Comparison of ENCODE assay signal across 14 cellular contexts in the genomic region with DNA sequence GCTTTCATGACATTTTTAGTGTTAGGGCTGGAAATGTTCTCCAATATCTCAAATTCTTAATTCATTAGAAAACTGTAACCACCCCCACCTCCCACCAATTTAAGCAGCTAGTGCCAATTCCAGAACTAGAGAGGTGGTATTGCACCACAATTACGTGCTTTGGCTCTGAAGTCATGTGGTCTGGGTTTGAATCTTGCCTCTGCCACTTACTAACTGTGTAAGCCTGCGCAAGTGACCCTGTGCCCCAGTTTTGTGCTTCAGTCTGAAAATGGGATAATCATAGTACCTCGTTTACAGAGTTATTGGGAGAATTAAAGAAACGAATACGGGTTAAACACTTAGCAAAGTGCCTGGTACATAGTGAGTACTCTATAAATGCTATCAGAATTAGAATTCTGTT. TPM values are rescaled to one million over a fixed set of nuclear protein-coding genes. Genes with fewer than 3 reads are reported as not detected.
DNase-seq lines count a peak whose midpoint lies in the region; ATAC-seq and TF ChIP-seq lines count a peak whose summit lies in the region.
"Had no signal": no experiment of that assay in that cellular context is flagged by ENCODE, and none has a peak within 500 bp of the region (broad histone marks: within the 10 kb centered on the region; RNA-seq: fewer than 3 reads in every experiment).

No MANE protein-coding gene starts in this region.

- ATAC-seq in IMR-90 (ENCODE audit: low read depth) = no peak
- ATAC-seq in GM18861 (IDR thresholded peaks at IDR 0.05; ENCODE audit: unreplicated experiment) = no peak
- ATAC-seq: HepG2 had no signal

- intact Hi-C loops in IMR-90 (cut with micrococcal nuclease) = no loop called here
- intact Hi-C loops in uterus (cut with DNase I; ENCODE audit: low total_unique reads) = no loop called here

- no peak overlapping the region for H4K8ac ChIP-seq in IMR-90 (ENCODE audit: low read depth in 2 of 2, low read length in 2 of 2)

- H3K14ac ChIP-seq in IMR-90 (replicated peaks; ENCODE audit: low read depth, low read length) = no peak overlapping the region

- H4K91ac ChIP-seq in IMR-90 (ENCODE audit: insufficient read depth, low read depth, low read length) = no peak overlapping the region

- no peak overlapping the region for H3K4me3 ChIP-seq in IMR-90 (ENCODE audit: insufficient read depth, low read depth, low read length)
- no peak overlapping the region for H3K4me3 ChIP-seq in NB4 (ENCODE audit: low read depth, low read length)
- H3K4me3 ChIP-seq in fibroblast of villous mesenchyme (ENCODE audit: low read depth, low read length) = no peak overlapping the region
- H3K4me3 ChIP-seq in uterus = no peak overlapping the region

- H4K5ac ChIP-seq in IMR-90 (ENCODE audit: low read depth, low read length) = no peak overlapping the region

- H3K27ac Mint-ChIP-seq in activated CD4-positive, alpha-beta memory T cell treated with anti-CD3 and anti-CD28 coated beads, Interleukin-2, amount 10 ng/mL, durations not matched to agents 7 days and 5 days = no peak overlapping the region
- H3K27ac Mint-ChIP-seq: CD4-positive, alpha-beta T cell; H9 had no signal

- dilution Hi-C loops in IMR-90 (cut with HindIII; ENCODE audit: low sequenced_read_pairs, unreplicated experiment) = no loop called here

- H3K9me3 Mint-ChIP-seq in activated CD4-positive, alpha-beta memory T cell treated with anti-CD3 and anti-CD28 coated beads, Interleukin-2, amount 10 ng/mL, durations not matched to agents 7 days and 5 days = no peaks in the 10 kb centered on the region
- H3K9me3 Mint-ChIP-seq: CD4-positive, alpha-beta T cell; H9 had no signal

- TF ChIP-seq POLR2A in IMR-90 (IDR thresholded peaks at IDR 0.05; ENCODE audit: low read depth, low read length) (no peak), NB4 (IDR thresholded peaks at IDR 0.05; ENCODE audit: extremely low read depth, insufficient read length) (no peak), uterus (IDR thresholded peaks at IDR 0.05) (no peak)

- H3K27ac ChIP-seq in IMR-90 (ENCODE audit: insufficient read depth, low read length) (no peak overlapping the region), uterus (peak overlapping the region; percentile 8 to 54)
- H3K27ac ChIP-seq: C4-2B had no signal

- H3K79me1 ChIP-seq in IMR-90 (ENCODE audit: low read depth in 1 of 2, low read length in 2 of 2) = no peaks in the 10 kb centered on the region

- CTCF ChIA-PET in IMR-90 (lab: Yijun Ruan, JAX) = no interaction called here
- CTCF ChIA-PET in activated CD4-positive, alpha-beta memory T cell treated with anti-CD3 and anti-CD28 coated beads, Interleukin-2, amount 10 ng/mL, durations not matched to agents 7 days and 5 days (lab: Charles Lee) = no interaction called here

- H4K20me1 ChIP-seq in IMR-90 (ENCODE audit: insufficient read depth, low read length) = no peaks in the 10 kb centered on the region

- in situ Hi-C loops in IMR-90 (cut with MboI; ENCODE audit: low sequenced_read_pairs) (no loop called here), GM13977 (cut with MboI; ENCODE audit: low pct_unique_long_range_greater_than_20kb, low sequenced_read_pairs, unreplicated experiment) (no loop called here)

- no peak overlapping the region for H3K4me2 ChIP-seq in IMR-90 (ENCODE audit: low read depth, low read length)

- H3K9ac ChIP-seq in IMR-90 (ENCODE audit: low read depth, low read length) = no peak overlapping the region

- H3K4ac ChIP-seq in IMR-90 (ENCODE audit: low read depth, low read length) = no peak overlapping the region

- no peak overlapping the region for H2AK9ac ChIP-seq in IMR-90 (replicated peaks; ENCODE audit: low read depth, low read length, poor library complexity)

- H2AK5ac ChIP-seq in IMR-90 (ENCODE audit: low read depth, low read length) = peak overlapping the region; percentile 39; the same call in 1 of the 2 replicates

- H2BK15ac ChIP-seq in IMR-90 (ENCODE audit: low read depth, low read length) = no peak overlapping the region

- H3K23ac ChIP-seq in IMR-90 (ENCODE audit: low read depth, low read length) = no peak overlapping the region

- no peaks in the 10 kb centered on the region for H3K4me1 ChIP-seq in IMR-90 (ENCODE audit: control insufficient read depth, insufficient read depth, low read length)
- no peaks in the 10 kb centered on the region for H3K4me1 ChIP-seq in uterus
- H3K4me1 ChIP-seq: Caco-2 had no signal

- H3K36me3 ChIP-seq in IMR-90 (ENCODE audit: control insufficient read depth, insufficient read depth, low read length) (no peaks in the 10 kb centered on the region), uterus (no peaks in the 10 kb centered on the region)

- no peaks in the 10 kb centered on the region for H3K9me3 ChIP-seq in IMR-90 (ENCODE audit: control insufficient read depth, insufficient read depth, low read length)
- no peaks in the 10 kb centered on the region for H3K9me3 ChIP-seq in uterus
- H3K9me3 ChIP-seq: Caco-2 had no signal

- no peak overlapping the region for H3K18ac ChIP-seq in IMR-90 (ENCODE audit: low read depth, low read length)

- H3K4me3 Mint-ChIP-seq in activated CD4-positive, alpha-beta memory T cell treated with anti-CD3 and anti-CD28 coated beads, Interleukin-2, amount 10 ng/mL, durations not matched to agents 7 days and 5 days = no peak overlapping the region
- H3K4me3 Mint-ChIP-seq: CD4-positive, alpha-beta T cell; H9 had no signal

- no TSS peak for BruUV-seq in IMR-90 (replicated peaks; lab: Mats Ljungman, UMichigan)

- peaks cover 10% of the 10 kb centered on the region for H3K4me1 Mint-ChIP-seq in activated CD4-positive, alpha-beta memory T cell treated with anti-CD3 and anti-CD28 coated beads, Interleukin-2, amount 10 ng/mL, durations not matched to agents 7 days and 5 days

- no peak overlapping the region for H2BK5ac ChIP-seq in IMR-90 (ENCODE audit: low read depth, low read length, poor library complexity, severe bottlenecking)

- H3K27me3 ChIP-seq in IMR-90 (ENCODE audit: control insufficient read depth, insufficient read depth, low read length) (peaks cover 5% of the 10 kb centered on the region; the same call in 1 of the 2 replicates), uterus (no peaks in the 10 kb centered on the region)

- H3K27me3 Mint-ChIP-seq in activated CD4-positive, alpha-beta memory T cell treated with anti-CD3 and anti-CD28 coated beads, Interleukin-2, amount 10 ng/mL, durations not matched to agents 7 days and 5 days = peaks cover 22% of the 10 kb centered on the region

- no peaks in the 10 kb centered on the region for H3K9me1 ChIP-seq in IMR-90 (ENCODE audit: insufficient read depth, low read length)

- H3K36me3 Mint-ChIP-seq in activated CD4-positive, alpha-beta memory T cell treated with anti-CD3 and anti-CD28 coated beads, Interleukin-2, amount 10 ng/mL, durations not matched to agents 7 days and 5 days (ENCODE audit: low read depth) = no peaks in the 10 kb centered on the region

- no peak overlapping the region for H3K56ac ChIP-seq in IMR-90 (ENCODE audit: extremely low read depth, insufficient read depth, low read length)

- WGBS in IMR-90 (ENCODE audit: extremely low coverage in 2 of 2, insufficient read length in 1 of 2), 2 experiments = 100% methylated on average over 1 of the region's 5 CpGs; no CpG with 5 or more reads in 1 of the 2 experiments

- no peak for TF ChIP-seq CTCF in IMR-90 (conservative IDR thresholded peaks at IDR 0.05; ENCODE audit: low read depth, low read length)
- no peak for TF ChIP-seq CTCF in NB4 (IDR thresholded peaks at IDR 0.05; ENCODE audit: low read depth, low read length)
- no peak for TF ChIP-seq CTCF in fibroblast of villous mesenchyme (IDR thresholded peaks at IDR 0.05; ENCODE audit: insufficient read depth, low read depth, low read length)
- TF ChIP-seq CTCF in uterus (IDR thresholded peaks at IDR 0.05) = no peak
- no peak for TF ChIP-seq CTCF in GM13977 (IDR thresholded peaks at IDR 0.05; ENCODE audit: extremely low read depth, insufficient read depth, missing control alignments)

- no peak overlapping the region for H2BK120ac ChIP-seq in IMR-90 (ENCODE audit: low read depth, low read length)

- DNase-seq in IMR-90 = no peak
- DNase-seq in NB4 (ENCODE audit: low read depth) = peak; percentile 15
- DNase-seq in fibroblast of villous mesenchyme (ENCODE audit: low read depth) = peak; percentile 37
- DNase-seq in uterus = no peak
- DNase-seq in GM13977 (ENCODE audit: low spot score) = no peak
- DNase-seq in activated CD4-positive, alpha-beta memory T cell treated with anti-CD3 and anti-CD28 coated beads, Interleukin-2, amount 10 ng/mL, durations not matched to agents 7 days and 5 days = no peak
- DNase-seq: ACHN; AML-193; Caco-2; CD4-positive, alpha-beta T cell; H9 had no signal

- POLR2A ChIA-PET in IMR-90 (lab: Charles Lee; ENCODE audit: unreplicated experiment) = no interaction called here
- POLR2A ChIA-PET in activated CD4-positive, alpha-beta memory T cell treated with anti-CD3 and anti-CD28 coated beads, Interleukin-2, amount 10 ng/mL, durations not matched to agents 7 days and 5 days (lab: Charles Lee) = no interaction called here

- no peak overlapping the region for H2BK20ac ChIP-seq in IMR-90 (ENCODE audit: low read depth, low read length)

- TF ChIP-seq RAD21 in IMR-90 (IDR thresholded peaks at IDR 0.05; ENCODE audit: low read length) = no peak

- no peak overlapping the region for H2AFZ ChIP-seq in IMR-90 (replicated peaks; ENCODE audit: low read length, poor library complexity)

TF ChIP-seq in IMR-90, 13 proteins besides CTCF, POLR2A, EP300 and RAD21:
- TF ChIP-seq MAFK (IDR thresholded peaks at IDR 0.05; ENCODE audit: low read depth, low read length) (no peak), ELK1 (IDR thresholded peaks at IDR 0.05; ENCODE audit: borderline replicate concordance, low read depth, low read length) (no peak)

RNA-seq across cellular contexts. Expression of gene MPHOSPH6, which starts 14.2 kb away (rescaled TPM):
- total RNA-seq in IMR-90 (2012; rRNA removed) (5.4 and 28.1 TPM in 2 replicates), fibroblast of villous mesenchyme (32.9 and 38.4 TPM in 2 replicates), uterus (10 to 100 TPM; 18.4 to 55.6 (median 29.8) TPM)
- 11.8 and 15.5 TPM in 2 replicates for polyA plus RNA-seq in IMR-90 (2012; rRNA removed)
- 1.3 and 3.0 TPM in 2 replicates for polyA plus RNA-seq in IMR-90 (2012; cell fraction: cytosol; rRNA removed)
- 1.5 and 19.0 TPM in 2 replicates for polyA plus RNA-seq in IMR-90 (2012; cell fraction: nucleus; rRNA removed; ENCODE audit: low replicate concordance)
- total RNA-seq in activated CD4-positive, alpha-beta memory T cell treated with anti-CD3 and anti-CD28 coated beads, Interleukin-2, amount 10 ng/mL, durations not matched to agents 7 days and 5 days = 10 to 100 TPM; 27.1 to 28.7 TPM

Comparison
In these comparisons a context has a peak if more than half of its experiments do, and no peak if none do; other contexts are left out.
1. DNase-seq: peak in NB4 (single experiment) and fibroblast of villous mesenchyme (single experiment); none in IMR-90 (single experiment), uterus (0 of 2), GM13977 (single experiment) and activated CD4-positive, alpha-beta memory T cell treated with anti-CD3 and anti-CD28 coated beads, Interleukin-2, amount 10 ng/mL, durations not matched to agents 7 days and 5 days (single experiment).